ENCODE assay signal across 18 cellular contexts in the genomic region with DNA sequence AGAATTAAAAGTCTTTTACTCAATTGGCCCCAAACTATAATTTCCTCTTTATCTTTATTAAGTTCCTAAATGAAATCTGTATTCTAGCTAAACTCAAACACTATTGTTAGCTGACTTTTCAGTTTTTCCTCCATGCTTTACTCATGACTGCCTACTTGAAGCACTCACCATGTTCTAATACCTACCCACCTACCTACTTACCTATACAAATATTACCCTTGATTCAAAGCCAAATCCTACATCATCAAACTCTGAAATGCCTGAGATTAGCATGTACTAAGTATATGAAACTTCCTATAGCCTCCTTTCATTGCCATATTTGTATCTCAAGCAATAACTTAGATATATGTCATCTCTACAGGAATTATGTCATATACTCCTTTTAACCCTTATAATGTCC.
DNase-seq lines count a peak whose midpoint lies in the region; ATAC-seq, FAIRE-seq and TF ChIP-seq lines count a peak whose summit lies in the region.
"Had no signal": no experiment of that assay in that cellular context is flagged by ENCODE, and none has a peak within 500 bp of the region (broad histone marks: within the 10 kb centered on the region; RNA-seq: fewer than 3 reads in every experiment).

No MANE protein-coding gene starts in this region.

- ATAC-seq in left ventricle myocardium superior (no peak), HG03520 (IDR thresholded peaks at IDR 0.05; ENCODE audit: unreplicated experiment) (no peak)
- ATAC-seq: naive thymus-derived CD8-positive, alpha-beta T cell had no signal

- H3K9me3 Mint-ChIP-seq in mesothelial cell of epicardium, result peaks cover 11% of the 10 kb centered on the region
- H3K9me3 Mint-ChIP-seq: activated B cell treated with CpG ODN at 0.5 μM for 24 hours; T-helper 2 cell treated with Interferon-gamma antibody and Interleukin-4, amounts not matched to agents 5 μg/mL and 100 μg/mL, for 36 hours had no signal

- peaks cover 35% of the 10 kb centered on the region for H3K4me1 Mint-ChIP-seq in mesothelial cell of epicardium
- H3K4me1 Mint-ChIP-seq: CD4-positive, CD25-positive, alpha-beta regulatory T cell; naive thymus-derived CD8-positive, alpha-beta T cell had no signal

- TF ChIP-seq CTCF in left ventricle myocardium inferior (IDR thresholded peaks at IDR 0.05; ENCODE audit: borderline replicate concordance) (no peak), bronchial epithelial cell (IDR thresholded peaks at IDR 0.05; ENCODE audit: insufficient read depth, low read length, severe bottlenecking) (no peak), mesothelial cell of epicardium (IDR thresholded peaks at IDR 0.05; ENCODE audit: unreplicated experiment) (no peak)

- H3K4me3 ChIP-seq in left ventricle myocardium inferior, result no peak overlapping the region
- no peak overlapping the region for H3K4me3 ChIP-seq in bronchial epithelial cell (ENCODE audit: low read depth, low read length)
- H3K4me3 ChIP-seq: testis had no signal

- H3K27ac Mint-ChIP-seq in mesothelial cell of epicardium, result peak overlapping the region; percentile 99
- H3K27ac Mint-ChIP-seq: activated B cell treated with CpG ODN at 0.5 μM for 24 hours; CD4-positive, CD25-positive, alpha-beta regulatory T cell; naive thymus-derived CD8-positive, alpha-beta T cell; T-helper 2 cell treated with Interferon-gamma antibody and Interleukin-4, amounts not matched to agents 5 μg/mL and 100 μg/mL, for 36 hours had no signal

- H3K9me3 ChIP-seq in left ventricle myocardium inferior (replicated peaks), result no peaks in the 10 kb centered on the region
- H3K9me3 ChIP-seq: esophagus squamous epithelium, testis had no signal

- intact Hi-C loops in left ventricle myocardium inferior (cut with micrococcal nuclease) (no loop called here), left ventricle myocardium superior (cut with micrococcal nuclease) (no loop called here)

- peak overlapping the region; percentile 67 for H3K27ac ChIP-seq in left ventricle myocardium inferior (replicated peaks)

- H3K27me3 ChIP-seq in left ventricle myocardium inferior (ENCODE audit: low read depth), result no peaks in the 10 kb centered on the region
- H3K27me3 ChIP-seq in bronchial epithelial cell (ENCODE audit: control insufficient read depth, insufficient read depth, low read length), result no peaks in the 10 kb centered on the region
- H3K27me3 ChIP-seq: esophagus squamous epithelium, testis had no signal

- DNase-seq in left ventricle myocardium inferior, result no peak
- no peak for DNase-seq in left ventricle myocardium superior
- peak; percentile 95 for DNase-seq in bronchial epithelial cell (ENCODE audit: low read depth)
- DNase-seq in mesothelial cell of epicardium (ENCODE audit: low spot score in 2 of 2, unreplicated experiment in 2 of 2), result no peak
- DNase-seq in cerebellar cortex (ENCODE audit: low spot score), result no peak
- DNase-seq in effector CD4-positive, alpha-beta T cell, result no peak
- no peak for DNase-seq in erythroblast (lab: John Stamatoyannopoulos, UW)
- DNase-seq: activated B cell treated with CpG ODN at 0.5 μM for 24 hours; activated naive CD4-positive, alpha-beta T cell treated with anti-CD3 and anti-CD28 coated beads, Interleukin-2, amount 50 U/mL, for 16 hours; activated T-cell treated with anti-CD3 and anti-CD28 coated beads, Interleukin-2, amount 50 U/mL, for 48 hours; CD4-positive, CD25-positive, alpha-beta regulatory T cell; esophagus squamous epithelium; naive thymus-derived CD8-positive, alpha-beta T cell; stimulated activated CD4-positive, alpha-beta T cell treated with anti-CD3 and anti-CD28 coated beads, Interleukin-12 subunit alpha, Interleukin-12 subunit beta, amount 100 ng/mL, for 4 hours had no signal

- H3K36me3 Mint-ChIP-seq in mesothelial cell of epicardium, result peaks cover 7% of the 10 kb centered on the region
- H3K36me3 Mint-ChIP-seq: CD4-positive, CD25-positive, alpha-beta regulatory T cell; naive thymus-derived CD8-positive, alpha-beta T cell had no signal

- peaks cover 19% of the 10 kb centered on the region for H3K4me1 ChIP-seq in left ventricle myocardium inferior

- H3K4me3 Mint-ChIP-seq in mesothelial cell of epicardium, result no peak overlapping the region
- H3K4me3 Mint-ChIP-seq: activated B cell treated with CpG ODN at 0.5 μM for 24 hours; CD4-positive, CD25-positive, alpha-beta regulatory T cell; naive thymus-derived CD8-positive, alpha-beta T cell; T-helper 2 cell treated with Interferon-gamma antibody and Interleukin-4, amounts not matched to agents 5 μg/mL and 100 μg/mL, for 36 hours had no signal

- no peaks in the 10 kb centered on the region for H3K36me3 ChIP-seq in left ventricle myocardium inferior
- H3K36me3 ChIP-seq in bronchial epithelial cell (ENCODE audit: control insufficient read depth, insufficient read depth, low read length), result no peaks in the 10 kb centered on the region
- H3K36me3 ChIP-seq: esophagus squamous epithelium had no signal

- no peak for TF ChIP-seq POLR2A in erythroblast (IDR thresholded peaks at IDR 0.05; ENCODE audit: low read length)

- FAIRE-seq in bronchial epithelial cell (lab: Jason Lieb, UNC), result no peak
- FAIRE-seq: HTR-8/SVneo had no signal

- no peaks in the 10 kb centered on the region for H3K27me3 Mint-ChIP-seq in mesothelial cell of epicardium (ENCODE audit: low read depth)
- H3K27me3 Mint-ChIP-seq: activated B cell treated with CpG ODN at 0.5 μM for 24 hours; CD4-positive, CD25-positive, alpha-beta regulatory T cell had no signal
